In genomic region chr18:5029622-5030021, GRCh38 we compare ENCODE assay signal across 22 cellular contexts.
A peak's percentile ranks its signal among the peaks of the same experiment; 100 is the strongest.
DNase-seq lines count a peak whose midpoint lies in the region; ATAC-seq, FAIRE-seq and TF ChIP-seq lines count a peak whose summit lies in the region.
"Had no signal": no experiment of that assay in that cellular context is flagged by ENCODE, and none has a peak within 500 bp of the region (broad histone marks: within the 10 kb centered on the region; RNA-seq: fewer than 3 reads in every experiment).

No MANE protein-coding gene starts in this region.

- CTCF ChIA-PET in GM12878 (lab: Yijun Ruan, JAX), result interaction anchor here (0.7 to 1.8 kb wide), 3 partner anchors 8 to 13 kb away, joined by 3 to 4 read pairs (median 3); no protein-coding TSS in a partner anchor

- no peak overlapping the region for H3K4me3 Mint-ChIP-seq in neural progenitor cell
- H3K4me3 Mint-ChIP-seq in stimulated activated naive B cell treated with anti-CD40 and anti-IgM and Interleukin-4, amounts not matched to agents 10 μg/mL and 1 μg/mL and 100 μg/mL, for 72 hours, result no peak overlapping the region
- H3K4me3 Mint-ChIP-seq: CD14-positive monocyte; CD4-positive, alpha-beta memory T cell; CD4-positive, CD25-positive, alpha-beta regulatory T cell; CD8-positive, alpha-beta memory T cell had no signal

- H4K20me1 ChIP-seq in GM12878 (ENCODE audit: control insufficient read depth, insufficient read depth) (no peaks in the 10 kb centered on the region), neural progenitor cell (ENCODE audit: low read depth) (no peaks in the 10 kb centered on the region)
- H4K20me1 ChIP-seq: BLaER1 had no signal

- H3K27me3 ChIP-seq in GM12878 (replicated peaks in 1 of 2; ENCODE audit: control insufficient read depth in 2 of 2, insufficient read depth in 2 of 2, low read length in 1 of 2) (no peaks in the 10 kb centered on the region), neural progenitor cell (no peaks in the 10 kb centered on the region), prostate gland (replicated peaks; ENCODE audit: insufficient read depth) (no peaks in the 10 kb centered on the region)
- H3K27me3 ChIP-seq: BE2C, BLaER1 had no signal

- BruUV-seq in GM12878 (replicated peaks; lab: Mats Ljungman, UMichigan), result no TSS peak

- ATAC-seq in GM12878, result peak; percentile 79
- no peak for ATAC-seq in stimulated activated naive B cell treated with anti-CD40 and anti-IgM and Interleukin-4, amounts not matched to agents 10 μg/mL and 1 μg/mL and 100 μg/mL, for 72 hours (replicated peaks)

- H3K36me3 Mint-ChIP-seq in neural progenitor cell, result no peaks in the 10 kb centered on the region
- no peaks in the 10 kb centered on the region for H3K36me3 Mint-ChIP-seq in stimulated activated naive B cell treated with anti-CD40 and anti-IgM and Interleukin-4, amounts not matched to agents 10 μg/mL and 1 μg/mL and 100 μg/mL, for 72 hours
- H3K36me3 Mint-ChIP-seq: CD14-positive monocyte; CD4-positive, alpha-beta memory T cell; CD4-positive, CD25-positive, alpha-beta regulatory T cell; CD8-positive, alpha-beta memory T cell had no signal

- RAD21 ChIA-PET in GM12878 (lab: Charles Lee; ENCODE audit: unreplicated experiment), result no interaction called here

- no peak for TF ChIP-seq EP300 in GM12878 (IDR thresholded peaks at IDR 0.05; ENCODE audit: borderline replicate concordance in 1 of 2, control insufficient read depth in 1 of 2, low read depth in 2 of 2, low read length in 2 of 2)

- peaks cover 8% of the 10 kb centered on the region for H3K9me3 Mint-ChIP-seq in neural progenitor cell
- H3K9me3 Mint-ChIP-seq in stimulated activated naive B cell treated with anti-CD40 and anti-IgM and Interleukin-4, amounts not matched to agents 10 μg/mL and 1 μg/mL and 100 μg/mL, for 72 hours, result peaks cover 10 to 11% of the 10 kb centered on the region in 2 donors

- H3K27me3 Mint-ChIP-seq in neural progenitor cell (ENCODE audit: insufficient read depth, low read depth), result no peaks in the 10 kb centered on the region
- no peaks in the 10 kb centered on the region for H3K27me3 Mint-ChIP-seq in stimulated activated naive B cell treated with anti-CD40 and anti-IgM and Interleukin-4, amounts not matched to agents 10 μg/mL and 1 μg/mL and 100 μg/mL, for 72 hours
- H3K27me3 Mint-ChIP-seq: CD4-positive, alpha-beta memory T cell; CD4-positive, CD25-positive, alpha-beta regulatory T cell; CD8-positive, alpha-beta memory T cell had no signal

- H3K9ac ChIP-seq in GM12878 (ENCODE audit: control insufficient read depth, insufficient read depth, low read length) (no peak overlapping the region), neural progenitor cell (no peak overlapping the region)
- H3K9ac ChIP-seq: BLaER1 had no signal

- 57% methylated on average over 5 of the region's 5 CpGs for WGBS in GM12878 (ENCODE audit: insufficient coverage, insufficient replicate concordance, low lambda C conversion rate, missing lambda C conversion rate)
- WGBS in prostate gland, result 68% methylated on average over 5 of the region's 5 CpGs

- H3K27ac Mint-ChIP-seq in neural progenitor cell, result peak overlapping the region; percentile 27
- H3K27ac Mint-ChIP-seq in stimulated activated naive B cell treated with anti-CD40 and anti-IgM and Interleukin-4, amounts not matched to agents 10 μg/mL and 1 μg/mL and 100 μg/mL, for 72 hours, result no peak overlapping the region
- H3K27ac Mint-ChIP-seq: CD14-positive monocyte; CD4-positive, alpha-beta memory T cell; CD4-positive, CD25-positive, alpha-beta regulatory T cell; CD8-positive, alpha-beta memory T cell had no signal

- no peak for TF ChIP-seq RAD21 in GM12878 (IDR thresholded peaks at IDR 0.05; ENCODE audit: insufficient read depth, low read depth, low read length)

- POLR2A ChIA-PET in GM12878 (lab: Charles Lee), result no interaction called here

- no peaks in the 10 kb centered on the region for H3F3A ChIP-seq in neural progenitor cell (ENCODE audit: low read depth)

- no peak overlapping the region for H2AFZ ChIP-seq in GM12878 (ENCODE audit: control insufficient read depth, low read depth, low read length)
- peak overlapping the region; percentile 82 for H2AFZ ChIP-seq in neural progenitor cell (replicated peaks)

- H3K36me3 ChIP-seq in GM12878 (ENCODE audit: control insufficient read depth in 2 of 2, insufficient read depth in 2 of 2, low read length in 1 of 2), result no peaks in the 10 kb centered on the region
- H3K36me3 ChIP-seq in neural progenitor cell, result no peaks in the 10 kb centered on the region
- H3K36me3 ChIP-seq in prostate gland, result no peaks in the 10 kb centered on the region
- H3K36me3 ChIP-seq: BE2C, BLaER1 had no signal

- no peak overlapping the region for H3K27ac ChIP-seq in GM12878 (ENCODE audit: control insufficient read depth, insufficient read depth)
- no peak overlapping the region for H3K27ac ChIP-seq in neural progenitor cell
- H3K27ac ChIP-seq in prostate gland, result no peak overlapping the region
- H3K27ac ChIP-seq: BLaER1 had no signal

- TF ChIP-seq POLR2A in GM12878 (IDR thresholded peaks at IDR 0.05; ENCODE audit: low read depth, low read length) (no peak), prostate gland (IDR thresholded peaks at IDR 0.05) (no peak), GM12891 (IDR thresholded peaks at IDR 0.05; ENCODE audit: low read depth, low read length) (no peak)

- H3K4me1 ChIP-seq in GM12878 (ENCODE audit: control insufficient read depth, insufficient read depth, low read length) (no peaks in the 10 kb centered on the region), neural progenitor cell (no peaks in the 10 kb centered on the region), prostate gland (replicated peaks) (no peaks in the 10 kb centered on the region)
- H3K4me1 ChIP-seq: BE2C, BLaER1 had no signal

- H3K4me1 Mint-ChIP-seq in neural progenitor cell, result peaks cover 14% of the 10 kb centered on the region
- no peaks in the 10 kb centered on the region for H3K4me1 Mint-ChIP-seq in stimulated activated naive B cell treated with anti-CD40 and anti-IgM and Interleukin-4, amounts not matched to agents 10 μg/mL and 1 μg/mL and 100 μg/mL, for 72 hours
- H3K4me1 Mint-ChIP-seq: CD14-positive monocyte; CD4-positive, alpha-beta memory T cell; CD4-positive, CD25-positive, alpha-beta regulatory T cell; CD8-positive, alpha-beta memory T cell had no signal

- H3K79me2 ChIP-seq in GM12878 (ENCODE audit: control insufficient read depth, insufficient read depth, low read length) (no peaks in the 10 kb centered on the region), neural progenitor cell (ENCODE audit: low read depth) (no peaks in the 10 kb centered on the region)

- H3K4me2 ChIP-seq in GM12878 (ENCODE audit: control insufficient read depth, insufficient read depth) (no peak overlapping the region), neural progenitor cell (no peak overlapping the region)
- H3K4me2 ChIP-seq: BLaER1 had no signal

- TF ChIP-seq CTCF in GM12878 (IDR thresholded peaks at IDR 0.05 in 2 of 3, conservative IDR thresholded peaks at IDR 0.05 in 1 of 3; ENCODE audit: control insufficient read depth in 2 of 3, extremely low read depth in 1 of 3, insufficient read depth in 1 of 3, low read depth in 3 of 3, low read length in 3 of 3) (no peak), neural progenitor cell (IDR thresholded peaks at IDR 0.05) (no peak), prostate gland (IDR thresholded peaks at IDR 0.05) (no peak)

- H3K4me3 ChIP-seq in GM12878 (no peak overlapping the region), neural progenitor cell (no peak overlapping the region), prostate gland (no peak overlapping the region)
- H3K4me3 ChIP-seq: BLaER1 had no signal

- FAIRE-seq in GM12878 (lab: Jason Lieb, UNC) (no peak), GM12891 (lab: Jason Lieb, UNC) (no peak)
- FAIRE-seq: A204.1, G401.6, GM19239 had no signal

- H3K9me3 ChIP-seq in GM12878 (replicated peaks; ENCODE audit: control insufficient read depth, insufficient read depth, low read length), result no peaks in the 10 kb centered on the region; the same call in 2 of the 3 replicates
- H3K9me3 ChIP-seq in neural progenitor cell (ENCODE audit: low read depth), result no peaks in the 10 kb centered on the region
- no peaks in the 10 kb centered on the region for H3K9me3 ChIP-seq in prostate gland
- H3K9me3 ChIP-seq: BE2C, BLaER1 had no signal

- DNase-seq in D341Med (ENCODE audit: low spot score) (peak; percentile 56), GM12878 (ENCODE audit: low read depth, low spot score) (no peak), left kidney (ENCODE audit: low read depth, low spot score) (peak; percentile 7), neural progenitor cell (ENCODE audit: low spot score) (no peak), prostate gland (ENCODE audit: low spot score) (no peak), HCEC 1CT (no peak), GM12891 (ENCODE audit: insufficient read length, low spot score) (no peak)
- no peak for DNase-seq in stimulated activated naive B cell treated with anti-CD40 and anti-IgM and Interleukin-4, amounts not matched to agents 10 μg/mL and 1 μg/mL and 100 μg/mL, for 72 hours
- DNase-seq: 8988T; ACHN; BE2C; CD4-positive, alpha-beta memory T cell; CD4-positive, CD25-positive, alpha-beta regulatory T cell; CD8-positive, alpha-beta memory T cell; COR-L47; DMS79 treated with DMSO at 0.1 percent for 48 hours; GF-D8 had no signal

- SMC1A ChIA-PET in GM12878 (lab: Charles Lee; ENCODE audit: uncharacterized antibody, unreplicated experiment), result interaction anchor here (1.3 to 1.4 kb wide), 3 partner anchors 15 to 389 kb away, joined by 3 to 4 read pairs (median 4); no protein-coding TSS in a partner anchor

- intact Hi-C loops in GM12878 (cut with micrococcal nuclease; ENCODE audit: unreplicated experiment), result loop anchor here (10.0 kb wide), 2 partner anchors 395 to 575 kb away; partner anchors contain the start of gene DLGAP1
- intact Hi-C loops in prostate gland (cut with DNase I), result no loop called here

- in situ Hi-C loops in GM12878 (cut with MboI), result no loop called here

TF ChIP-seq in GM12878, 131 proteins besides CTCF, POLR2A, EP300 and RAD21 (continues in another document):
- TF ChIP-seq IRF4 (IDR thresholded peaks at IDR 0.05; ENCODE audit: low read depth, low read length) (no peak), GABPA (IDR thresholded peaks at IDR 0.05; ENCODE audit: low read depth) (no peak)

TF ChIP-seq in GM12891, 5 proteins besides CTCF, POLR2A, EP300 and RAD21:
- TF ChIP-seq PAX5 (IDR thresholded peaks at IDR 0.05; ENCODE audit: insufficient read depth, low read length, severe bottlenecking) (no peak), POLR2AphosphoS5 (IDR thresholded peaks at IDR 0.05; ENCODE audit: low read depth, low read length) (no peak), TAF1 (IDR thresholded peaks at IDR 0.05; ENCODE audit: low read depth, low read length) (no peak), SPI1 (IDR thresholded peaks at IDR 0.05; ENCODE audit: low read depth, low read length) (no peak), POU2F2 (IDR thresholded peaks at IDR 0.05; ENCODE audit: low read depth, low read length) (no peak)

Comparison
In these comparisons a context has a peak if more than half of its experiments do, and no peak if none do; other contexts are left out.
1. DNase-seq: peak in D341Med (single experiment) and left kidney (single experiment); none in GM12878 (single experiment), neural progenitor cell (single experiment), stimulated activated naive B cell treated with anti-CD40 and anti-IgM and Interleukin-4, amounts not matched to agents 10 μg/mL and 1 μg/mL and 100 μg/mL, for 72 hours (single experiment), prostate gland (single experiment), HCEC 1CT (single experiment) and GM12891 (single experiment).